ENCODE assay signal across 1 cellular context in the genomic region with DNA sequence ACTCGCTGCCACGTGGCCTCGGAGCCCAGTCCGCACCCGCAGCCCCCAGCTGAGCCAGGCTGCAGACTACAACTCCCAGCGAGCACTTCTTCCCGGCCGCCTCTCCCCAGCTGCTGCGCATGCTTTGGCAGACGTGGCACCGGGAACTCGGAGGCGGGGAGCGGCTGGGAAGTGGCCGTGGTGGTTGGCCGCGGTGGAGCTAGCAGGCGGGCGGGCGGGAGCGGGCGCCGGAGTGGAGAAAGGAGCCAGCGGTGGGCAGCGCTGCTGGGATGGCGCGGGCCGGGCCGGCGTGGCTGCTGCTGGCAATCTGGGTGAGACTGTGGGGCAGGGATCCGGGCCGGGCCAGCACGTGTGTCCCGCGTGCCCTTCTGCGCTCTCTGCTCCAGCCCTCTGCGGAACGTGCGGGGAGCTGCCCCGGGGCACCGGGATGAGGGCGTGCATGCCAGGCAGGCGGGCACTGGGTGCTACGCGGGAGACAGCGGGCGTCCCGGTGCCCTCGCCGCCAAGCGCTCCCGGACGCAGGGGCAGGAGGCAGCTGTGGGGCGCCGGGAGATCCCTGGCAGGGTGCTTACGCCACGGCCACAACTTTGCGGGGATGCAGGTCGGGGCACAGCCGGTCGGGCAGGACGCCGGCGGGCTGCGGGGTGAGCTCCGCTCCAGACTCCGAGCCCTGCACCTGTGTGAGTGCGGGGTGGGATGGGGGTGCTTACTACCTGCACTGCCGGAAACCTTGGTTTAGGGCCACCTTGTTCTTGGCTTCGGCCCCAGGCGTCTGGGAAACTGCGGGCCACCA.
TF ChIP-seq lines count a peak whose summit lies in the region.

A gene (plus strand): TSS at position 130 of the 793 bp plus-strand sequence. CDS start 140 bp downstream, at position 270.

TF ChIP-seq in HepG2, 621 proteins besides CTCF, POLR2A, EP300 and RAD21 (continued from another document and continues in another):
- TF ChIP-seq, protein P1, sequence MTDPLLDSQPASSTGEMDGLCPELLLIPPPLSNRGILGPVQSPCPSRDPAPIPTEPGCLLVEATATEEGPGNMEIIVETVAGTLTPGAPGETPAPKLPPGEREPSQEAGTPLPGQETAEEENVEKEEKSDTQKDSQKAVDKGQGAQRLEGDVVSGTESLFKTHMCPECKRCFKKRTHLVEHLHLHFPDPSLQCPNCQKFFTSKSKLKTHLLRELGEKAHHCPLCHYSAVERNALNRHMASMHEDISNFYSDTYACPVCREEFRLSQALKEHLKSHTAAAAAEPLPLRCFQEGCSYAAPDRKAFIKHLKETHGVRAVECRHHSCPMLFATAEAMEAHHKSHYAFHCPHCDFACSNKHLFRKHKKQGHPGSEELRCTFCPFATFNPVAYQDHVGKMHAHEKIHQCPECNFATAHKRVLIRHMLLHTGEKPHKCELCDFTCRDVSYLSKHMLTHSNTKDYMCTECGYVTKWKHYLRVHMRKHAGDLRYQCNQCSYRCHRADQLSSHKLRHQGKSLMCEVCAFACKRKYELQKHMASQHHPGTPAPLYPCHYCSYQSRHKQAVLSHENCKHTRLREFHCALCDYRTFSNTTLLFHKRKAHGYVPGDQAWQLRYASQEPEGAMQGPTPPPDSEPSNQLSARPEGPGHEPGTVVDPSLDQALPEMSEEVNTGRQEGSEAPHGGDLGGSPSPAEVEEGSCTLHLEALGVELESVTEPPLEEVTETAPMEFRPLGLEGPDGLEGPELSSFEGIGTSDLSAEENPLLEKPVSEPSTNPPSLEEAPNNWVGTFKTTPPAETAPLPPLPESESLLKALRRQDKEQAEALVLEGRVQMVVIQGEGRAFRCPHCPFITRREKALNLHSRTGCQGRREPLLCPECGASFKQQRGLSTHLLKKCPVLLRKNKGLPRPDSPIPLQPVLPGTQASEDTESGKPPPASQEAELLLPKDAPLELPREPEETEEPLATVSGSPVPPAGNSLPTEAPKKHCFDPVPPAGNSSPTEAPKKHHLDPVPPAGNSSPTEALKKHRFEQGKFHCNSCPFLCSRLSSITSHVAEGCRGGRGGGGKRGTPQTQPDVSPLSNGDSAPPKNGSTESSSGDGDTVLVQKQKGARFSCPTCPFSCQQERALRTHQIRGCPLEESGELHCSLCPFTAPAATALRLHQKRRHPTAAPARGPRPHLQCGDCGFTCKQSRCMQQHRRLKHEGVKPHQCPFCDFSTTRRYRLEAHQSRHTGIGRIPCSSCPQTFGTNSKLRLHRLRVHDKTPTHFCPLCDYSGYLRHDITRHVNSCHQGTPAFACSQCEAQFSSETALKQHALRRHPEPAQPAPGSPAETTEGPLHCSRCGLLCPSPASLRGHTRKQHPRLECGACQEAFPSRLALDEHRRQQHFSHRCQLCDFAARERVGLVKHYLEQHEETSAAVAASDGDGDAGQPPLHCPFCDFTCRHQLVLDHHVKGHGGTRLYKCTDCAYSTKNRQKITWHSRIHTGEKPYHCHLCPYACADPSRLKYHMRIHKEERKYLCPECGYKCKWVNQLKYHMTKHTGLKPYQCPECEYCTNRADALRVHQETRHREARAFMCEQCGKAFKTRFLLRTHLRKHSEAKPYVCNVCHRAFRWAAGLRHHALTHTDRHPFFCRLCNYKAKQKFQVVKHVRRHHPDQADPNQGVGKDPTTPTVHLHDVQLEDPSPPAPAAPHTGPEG (CRISPR knock-in tag; IDR thresholded peaks at IDR 0.05): peak; percentile 98
- TF ChIP-seq ZNF530 (CRISPR knock-in tag; IDR thresholded peaks at IDR 0.05; ENCODE audit: low read depth): no peak
- TF ChIP-seq ZNF441 (CRISPR knock-in tag; IDR thresholded peaks at IDR 0.05; ENCODE audit: borderline replicate concordance): peak; percentile 69
- TF ChIP-seq, protein P2, sequence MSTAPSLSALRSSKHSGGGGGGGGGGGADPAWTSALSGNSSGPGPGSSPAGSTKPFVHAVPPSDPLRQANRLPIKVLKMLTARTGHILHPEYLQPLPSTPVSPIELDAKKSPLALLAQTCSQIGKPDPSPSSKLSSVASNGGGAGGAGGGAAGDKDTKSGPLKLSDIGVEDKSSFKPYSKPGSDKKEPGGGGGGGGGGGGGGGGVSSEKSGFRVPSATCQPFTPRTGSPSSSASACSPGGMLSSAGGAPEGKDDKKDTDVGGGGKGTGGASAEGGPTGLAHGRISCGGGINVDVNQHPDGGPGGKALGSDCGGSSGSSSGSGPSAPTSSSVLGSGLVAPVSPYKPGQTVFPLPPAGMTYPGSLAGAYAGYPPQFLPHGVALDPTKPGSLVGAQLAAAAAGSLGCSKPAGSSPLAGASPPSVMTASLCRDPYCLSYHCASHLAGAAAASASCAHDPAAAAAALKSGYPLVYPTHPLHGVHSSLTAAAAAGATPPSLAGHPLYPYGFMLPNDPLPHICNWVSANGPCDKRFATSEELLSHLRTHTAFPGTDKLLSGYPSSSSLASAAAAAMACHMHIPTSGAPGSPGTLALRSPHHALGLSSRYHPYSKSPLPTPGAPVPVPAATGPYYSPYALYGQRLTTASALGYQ (CRISPR knock-in tag; IDR thresholded peaks at IDR 0.05): no peak
- TF ChIP-seq TRIM24 (CRISPR knock-in tag; IDR thresholded peaks at IDR 0.05): no peak
- TF ChIP-seq, protein P3, sequence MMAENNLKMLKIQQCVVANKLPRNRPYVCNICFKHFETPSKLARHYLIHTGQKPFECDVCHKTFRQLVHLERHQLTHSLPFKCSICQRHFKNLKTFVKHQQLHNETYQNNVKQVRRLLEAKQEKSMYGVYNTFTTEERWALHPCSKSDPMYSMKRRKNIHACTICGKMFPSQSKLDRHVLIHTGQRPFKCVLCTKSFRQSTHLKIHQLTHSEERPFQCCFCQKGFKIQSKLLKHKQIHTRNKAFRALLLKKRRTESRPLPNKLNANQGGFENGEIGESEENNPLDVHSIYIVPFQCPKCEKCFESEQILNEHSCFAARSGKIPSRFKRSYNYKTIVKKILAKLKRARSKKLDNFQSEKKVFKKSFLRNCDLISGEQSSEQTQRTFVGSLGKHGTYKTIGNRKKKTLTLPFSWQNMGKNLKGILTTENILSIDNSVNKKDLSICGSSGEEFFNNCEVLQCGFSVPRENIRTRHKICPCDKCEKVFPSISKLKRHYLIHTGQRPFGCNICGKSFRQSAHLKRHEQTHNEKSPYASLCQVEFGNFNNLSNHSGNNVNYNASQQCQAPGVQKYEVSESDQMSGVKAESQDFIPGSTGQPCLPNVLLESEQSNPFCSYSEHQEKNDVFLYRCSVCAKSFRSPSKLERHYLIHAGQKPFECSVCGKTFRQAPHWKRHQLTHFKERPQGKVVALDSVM (CRISPR knock-in tag; IDR thresholded peaks at IDR 0.05): 0 out of 2 replicates have a peak, but pooled peaks have one; percentile 21
- TF ChIP-seq ZNF3 (CRISPR knock-in tag; IDR thresholded peaks at IDR 0.05): no peak
- TF ChIP-seq ZNF446 (CRISPR knock-in tag; IDR thresholded peaks at IDR 0.05): peak; percentile 55; the same call in 1 of the 2 replicates
- no peak for TF ChIP-seq SNAI1 (CRISPR knock-in tag; IDR thresholded peaks at IDR 0.05; ENCODE audit: borderline replicate concordance)
- TF ChIP-seq ZMYM2 (CRISPR knock-in tag; IDR thresholded peaks at IDR 0.05): no peak
- TF ChIP-seq NFIB (CRISPR knock-in tag; IDR thresholded peaks at IDR 0.05; ENCODE audit: borderline replicate concordance): no peak
- TF ChIP-seq, protein P4, sequence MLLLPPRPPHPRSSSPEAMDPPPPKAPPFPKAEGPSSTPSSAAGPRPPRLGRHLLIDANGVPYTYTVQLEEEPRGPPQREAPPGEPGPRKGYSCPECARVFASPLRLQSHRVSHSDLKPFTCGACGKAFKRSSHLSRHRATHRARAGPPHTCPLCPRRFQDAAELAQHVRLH (CRISPR knock-in tag; IDR thresholded peaks at IDR 0.05; ENCODE audit: borderline replicate concordance, low read depth): peak; percentile 78
- TF ChIP-seq ZNF652 (CRISPR knock-in tag; IDR thresholded peaks at IDR 0.05; ENCODE audit: borderline replicate concordance, low read depth): no peak
- TF ChIP-seq, protein P5, sequence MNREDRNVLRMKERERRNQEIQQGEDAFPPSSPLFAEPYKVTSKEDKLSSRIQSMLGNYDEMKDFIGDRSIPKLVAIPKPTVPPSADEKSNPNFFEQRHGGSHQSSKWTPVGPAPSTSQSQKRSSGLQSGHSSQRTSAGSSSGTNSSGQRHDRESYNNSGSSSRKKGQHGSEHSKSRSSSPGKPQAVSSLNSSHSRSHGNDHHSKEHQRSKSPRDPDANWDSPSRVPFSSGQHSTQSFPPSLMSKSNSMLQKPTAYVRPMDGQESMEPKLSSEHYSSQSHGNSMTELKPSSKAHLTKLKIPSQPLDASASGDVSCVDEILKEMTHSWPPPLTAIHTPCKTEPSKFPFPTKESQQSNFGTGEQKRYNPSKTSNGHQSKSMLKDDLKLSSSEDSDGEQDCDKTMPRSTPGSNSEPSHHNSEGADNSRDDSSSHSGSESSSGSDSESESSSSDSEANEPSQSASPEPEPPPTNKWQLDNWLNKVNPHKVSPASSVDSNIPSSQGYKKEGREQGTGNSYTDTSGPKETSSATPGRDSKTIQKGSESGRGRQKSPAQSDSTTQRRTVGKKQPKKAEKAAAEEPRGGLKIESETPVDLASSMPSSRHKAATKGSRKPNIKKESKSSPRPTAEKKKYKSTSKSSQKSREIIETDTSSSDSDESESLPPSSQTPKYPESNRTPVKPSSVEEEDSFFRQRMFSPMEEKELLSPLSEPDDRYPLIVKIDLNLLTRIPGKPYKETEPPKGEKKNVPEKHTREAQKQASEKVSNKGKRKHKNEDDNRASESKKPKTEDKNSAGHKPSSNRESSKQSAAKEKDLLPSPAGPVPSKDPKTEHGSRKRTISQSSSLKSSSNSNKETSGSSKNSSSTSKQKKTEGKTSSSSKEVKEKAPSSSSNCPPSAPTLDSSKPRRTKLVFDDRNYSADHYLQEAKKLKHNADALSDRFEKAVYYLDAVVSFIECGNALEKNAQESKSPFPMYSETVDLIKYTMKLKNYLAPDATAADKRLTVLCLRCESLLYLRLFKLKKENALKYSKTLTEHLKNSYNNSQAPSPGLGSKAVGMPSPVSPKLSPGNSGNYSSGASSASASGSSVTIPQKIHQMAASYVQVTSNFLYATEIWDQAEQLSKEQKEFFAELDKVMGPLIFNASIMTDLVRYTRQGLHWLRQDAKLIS (CRISPR knock-in tag; IDR thresholded peaks at IDR 0.05): no peak
- TF ChIP-seq, protein P6, sequence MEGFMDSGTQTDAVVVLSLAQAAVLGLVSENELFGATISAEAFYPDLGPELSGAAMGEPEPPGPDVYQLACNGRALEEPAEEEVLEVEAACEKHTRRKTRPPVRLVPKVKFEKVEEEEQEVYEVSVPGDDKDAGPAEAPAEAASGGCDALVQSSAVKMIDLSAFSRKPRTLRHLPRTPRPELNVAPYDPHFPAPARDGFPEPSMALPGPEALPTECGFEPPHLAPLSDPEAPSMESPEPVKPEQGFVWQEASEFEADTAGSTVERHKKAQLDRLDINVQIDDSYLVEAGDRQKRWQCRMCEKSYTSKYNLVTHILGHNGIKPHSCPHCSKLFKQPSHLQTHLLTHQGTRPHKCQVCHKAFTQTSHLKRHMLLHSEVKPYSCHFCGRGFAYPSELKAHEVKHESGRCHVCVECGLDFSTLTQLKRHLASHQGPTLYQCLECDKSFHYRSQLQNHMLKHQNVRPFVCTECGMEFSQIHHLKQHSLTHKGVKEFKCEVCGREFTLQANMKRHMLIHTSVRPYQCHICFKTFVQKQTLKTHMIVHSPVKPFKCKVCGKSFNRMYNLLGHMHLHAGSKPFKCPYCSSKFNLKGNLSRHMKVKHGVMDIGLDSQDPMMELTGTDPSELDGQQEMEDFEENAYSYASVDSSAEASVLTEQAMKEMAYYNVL (CRISPR knock-in tag; IDR thresholded peaks at IDR 0.05; ENCODE audit: borderline replicate concordance): no peak
- TF ChIP-seq ZNF749 (CRISPR knock-in tag; IDR thresholded peaks at IDR 0.05; ENCODE audit: borderline replicate concordance): no peak
- 0 out of 2 replicates have a peak, but pooled peaks have one; percentile 46 for TF ChIP-seq ZNF577 (CRISPR knock-in tag; IDR thresholded peaks at IDR 0.05; ENCODE audit: borderline replicate concordance, low read depth)
- peak; percentile 85 for TF ChIP-seq ZFX (CRISPR knock-in tag; IDR thresholded peaks at IDR 0.05; ENCODE audit: low read depth)
- TF ChIP-seq ZNF788 (CRISPR knock-in tag; IDR thresholded peaks at IDR 0.05; ENCODE audit: borderline replicate concordance): peak; percentile 79; the same call in 1 of the 2 replicates
- peak; percentile 71; the same call in 1 of the 2 replicates for TF ChIP-seq SUZ12 (IDR thresholded peaks at IDR 0.05; ENCODE audit: low read depth, low read length)
- TF ChIP-seq NKX3-1 (CRISPR knock-in tag; IDR thresholded peaks at IDR 0.05): peak; percentile 52; the same call in 1 of the 2 replicates
- TF ChIP-seq, protein P7, sequence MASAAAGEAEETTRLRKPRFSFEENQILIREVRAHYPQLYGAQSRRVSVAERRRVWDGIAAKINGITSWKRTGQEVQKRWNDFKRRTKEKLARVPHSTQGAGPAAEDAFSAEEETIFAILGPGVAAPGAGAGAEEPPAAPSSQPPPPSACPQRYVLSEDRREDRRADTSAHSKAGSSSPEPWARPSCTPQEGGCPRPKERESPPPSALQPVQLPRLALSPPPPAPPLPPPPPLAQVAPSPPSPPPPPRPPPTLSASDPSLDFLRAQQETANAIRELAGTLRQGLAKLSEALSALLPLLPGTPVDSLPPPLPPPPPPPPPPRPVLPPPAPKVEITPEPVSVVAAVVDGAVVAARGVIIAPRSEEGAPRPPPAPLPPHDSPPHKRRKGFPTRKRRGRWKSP (CRISPR knock-in tag; IDR thresholded peaks at IDR 0.05): peak; percentile 81
- TF ChIP-seq KDM5A (IDR thresholded peaks at IDR 0.05; ENCODE audit: borderline replicate concordance, low read length): no peak
- TF ChIP-seq IRX3 (CRISPR knock-in tag; IDR thresholded peaks at IDR 0.05; ENCODE audit: borderline replicate concordance, low read depth): no peak
- TF ChIP-seq DNMT3B (CRISPR knock-in tag; conservative IDR thresholded peaks at IDR 0.05): peak; percentile 90; the same call in 1 of the 2 replicates
- TF ChIP-seq ADNP (CRISPR knock-in tag; IDR thresholded peaks at IDR 0.05): no peak
- no peak for TF ChIP-seq CEBPB (IDR thresholded peaks at IDR 0.05; ENCODE audit: borderline replicate concordance, low read depth, low read length)
- TF ChIP-seq ARNTL (CRISPR knock-in tag; IDR thresholded peaks at IDR 0.05): peak; percentile 90
- peak; percentile 31; the same call in 1 of the 2 replicates for TF ChIP-seq FOSL1 (CRISPR knock-in tag; IDR thresholded peaks at IDR 0.05; ENCODE audit: borderline replicate concordance)
- peak; percentile 54; the same call in 1 of the 2 replicates for TF ChIP-seq RCOR2 (CRISPR knock-in tag; IDR thresholded peaks at IDR 0.05)
- TF ChIP-seq, protein P8, sequence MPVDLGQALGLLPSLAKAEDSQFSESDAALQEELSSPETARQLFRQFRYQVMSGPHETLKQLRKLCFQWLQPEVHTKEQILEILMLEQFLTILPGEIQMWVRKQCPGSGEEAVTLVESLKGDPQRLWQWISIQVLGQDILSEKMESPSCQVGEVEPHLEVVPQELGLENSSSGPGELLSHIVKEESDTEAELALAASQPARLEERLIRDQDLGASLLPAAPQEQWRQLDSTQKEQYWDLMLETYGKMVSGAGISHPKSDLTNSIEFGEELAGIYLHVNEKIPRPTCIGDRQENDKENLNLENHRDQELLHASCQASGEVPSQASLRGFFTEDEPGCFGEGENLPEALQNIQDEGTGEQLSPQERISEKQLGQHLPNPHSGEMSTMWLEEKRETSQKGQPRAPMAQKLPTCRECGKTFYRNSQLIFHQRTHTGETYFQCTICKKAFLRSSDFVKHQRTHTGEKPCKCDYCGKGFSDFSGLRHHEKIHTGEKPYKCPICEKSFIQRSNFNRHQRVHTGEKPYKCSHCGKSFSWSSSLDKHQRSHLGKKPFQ (CRISPR knock-in tag; IDR thresholded peaks at IDR 0.05; ENCODE audit: insufficient replicate concordance): peak; percentile 79
- TF ChIP-seq ZSCAN9 (CRISPR knock-in tag; IDR thresholded peaks at IDR 0.05; ENCODE audit: borderline replicate concordance): peak; percentile 40; the same call in 1 of the 2 replicates
- TF ChIP-seq ZIK1 (CRISPR knock-in tag; IDR thresholded peaks at IDR 0.05; ENCODE audit: borderline replicate concordance, low read depth): peak; percentile 40; the same call in 1 of the 2 replicates
- TF ChIP-seq KLF11 (CRISPR knock-in tag; IDR thresholded peaks at IDR 0.05): peak; percentile 90; the same call in 1 of the 2 replicates
